ENCODE assay signal across 16 cellular contexts in the genomic region with DNA sequence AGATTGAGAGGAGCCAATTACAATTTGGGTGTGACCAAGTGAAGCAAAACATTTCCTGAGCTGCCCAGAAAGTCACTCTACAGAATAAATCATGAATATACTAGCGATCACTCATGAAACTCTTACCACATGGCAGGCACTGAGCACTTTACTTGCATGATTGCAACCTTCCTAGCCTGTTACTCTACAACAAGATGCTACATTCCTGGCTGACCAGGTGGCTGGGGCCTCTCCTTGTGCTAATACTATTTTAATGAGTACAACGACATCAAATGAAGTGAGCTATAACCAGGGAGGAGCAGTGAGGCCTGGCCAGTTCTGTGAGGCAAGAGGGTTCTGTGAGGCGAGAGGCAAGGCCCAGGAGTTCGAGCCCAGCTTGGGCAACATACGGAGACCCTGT.
"Had no signal": no experiment of that assay in that cellular context is flagged by ENCODE, and none has a peak within 500 bp of the region (broad histone marks: within the 10 kb centered on the region; RNA-seq: fewer than 3 reads in every experiment).

No MANE protein-coding gene starts in this region.

- H3K27me3 Mint-ChIP-seq: activated naive CD4-positive, alpha-beta T cell treated with anti-CD3 and anti-CD28 coated beads, Interleukin-2, amount 50 U/mL, for 24 hours; naive B cell had no signal

- H3K4me3 ChIP-seq: lower lobe of right lung, skin epidermis, tibial artery, vagina had no signal

- H3K4me1 ChIP-seq: lower lobe of right lung had no signal

- FAIRE-seq: endometrium, frontal cortex, TTC549 had no signal

- H3K4me1 Mint-ChIP-seq: activated naive CD4-positive, alpha-beta T cell treated with anti-CD3 and anti-CD28 coated beads, Interleukin-2, amount 50 U/mL, for 24 hours; naive B cell had no signal

- H3K27ac Mint-ChIP-seq: activated naive CD4-positive, alpha-beta T cell treated with anti-CD3 and anti-CD28 coated beads, Interleukin-2, amount 50 U/mL, for 24 hours; activated T-helper 2 cell treated with anti-CD3 and anti-CD28 coated beads, Interferon-gamma antibody, Interleukin-2, Interleukin-4, amounts not matched to agents 10 μg/mL and 5 μg/mL and 100 μg/mL, durations not matched to agents 14 hours and 24 hours and 36 hours; naive B cell had no signal

- H3K36me3 ChIP-seq: lower lobe of right lung, vagina had no signal

- DNase-seq: amniotic stem cell, kidney glomerular epithelial cell, lower lobe of right lung, midbrain, naive B cell, T-helper 2 cell, tibial artery had no signal

- H3K4me3 Mint-ChIP-seq: activated naive CD4-positive, alpha-beta T cell treated with anti-CD3 and anti-CD28 coated beads, Interleukin-2, amount 50 U/mL, for 24 hours; brain; naive B cell had no signal

- ATAC-seq: activated CD4-positive, CD25-positive, alpha-beta regulatory T cell treated with anti-CD3 and anti-CD28 coated beads, Interleukin-2, amount 50 U/mL, for 24 hours; lower lobe of right lung had no signal

- H3K27ac ChIP-seq: lower lobe of right lung, vagina had no signal

- H3K27me3 ChIP-seq: tibial artery, vagina had no signal
